20 cellular contexts compared by ENCODE assay signal in the genomic region with DNA sequence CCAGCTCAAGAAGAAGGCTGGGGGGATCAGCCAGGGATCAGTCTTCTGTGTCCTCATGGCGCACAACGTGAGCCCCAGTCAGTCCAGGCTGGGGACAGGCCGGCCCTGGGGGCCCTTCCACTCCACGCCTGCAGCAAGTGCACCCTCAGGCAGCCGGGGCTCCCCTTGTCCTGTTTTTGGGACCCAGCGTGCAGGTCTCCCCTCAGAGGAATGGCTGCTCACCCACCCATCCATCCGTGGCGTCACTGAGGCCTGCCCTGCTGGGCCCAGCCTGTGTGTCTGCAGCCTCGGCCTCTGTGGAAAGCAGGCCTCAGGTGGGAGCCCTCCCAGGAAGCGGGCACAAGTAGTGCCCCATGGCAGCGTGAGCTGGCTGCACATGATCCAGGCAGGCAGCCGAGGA. TPM values are rescaled to one million over a fixed set of nuclear protein-coding genes. Genes with fewer than 3 reads are reported as not detected.
A peak's percentile ranks its signal among the peaks of the same experiment; 100 is the strongest.
DNase-seq lines count a peak whose midpoint lies in the region; ATAC-seq, FAIRE-seq and TF ChIP-seq lines count a peak whose summit lies in the region.
"Had no signal": no experiment of that assay in that cellular context is flagged by ENCODE, and none has a peak within 500 bp of the region (broad histone marks: within the 10 kb centered on the region; RNA-seq: fewer than 3 reads in every experiment).

No MANE protein-coding gene starts in this region.

- H3K4me1 ChIP-seq in astrocyte (ENCODE audit: insufficient read depth, low read length) (no peaks in the 10 kb centered on the region), kidney (ENCODE audit: control insufficient read depth in 1 of 2, insufficient read depth in 1 of 2, low read depth in 1 of 2, low read length in 2 of 2) (no peaks in the 10 kb centered on the region), smooth muscle cell (ENCODE audit: low read depth) (no peaks in the 10 kb centered on the region)

- no peak overlapping the region for H3K4me3 ChIP-seq in astrocyte (ENCODE audit: insufficient read depth, low read depth, low read length)
- no peak overlapping the region for H3K4me3 ChIP-seq in kidney (ENCODE audit: low read length in 2 of 2)
- H3K4me3 ChIP-seq in smooth muscle cell: no peak overlapping the region
- H3K4me3 ChIP-seq: GM23248 had no signal

- H3K27ac ChIP-seq in astrocyte (ENCODE audit: low read depth, low read length) (no peak overlapping the region), kidney (ENCODE audit: low read depth in 2 of 2, low read length in 2 of 2) (no peak overlapping the region), smooth muscle cell (ENCODE audit: low read depth) (peak overlapping the region; percentile 31)
- H3K27ac ChIP-seq: GM23248 had no signal

- H3K79me2 ChIP-seq in astrocyte (ENCODE audit: insufficient read depth, low read length): peaks cover 19% of the 10 kb centered on the region
- H3K79me2 ChIP-seq in smooth muscle cell (ENCODE audit: low read depth): peaks cover 3% of the 10 kb centered on the region

- H3K27me3 Mint-ChIP-seq in astrocyte (ENCODE audit: low read depth, unreplicated experiment): no peaks in the 10 kb centered on the region
- H3K27me3 Mint-ChIP-seq: CD4-positive, alpha-beta memory T cell had no signal

- TF ChIP-seq CTCF in astrocyte (IDR thresholded peaks at IDR 0.05; ENCODE audit: insufficient read depth, low read depth, low read length): no peak
- TF ChIP-seq CTCF in kidney (IDR thresholded peaks at IDR 0.05; ENCODE audit: borderline replicate concordance, extremely low read depth, insufficient read depth): no peak
- no peak for TF ChIP-seq CTCF in smooth muscle cell (IDR thresholded peaks at IDR 0.05; ENCODE audit: borderline replicate concordance, insufficient read depth, poor library complexity, severe bottlenecking)

- no peak for DNase-seq in astrocyte (ENCODE audit: low read depth)
- DNase-seq in kidney: peak; percentile 65
- DNase-seq in smooth muscle cell (lab: John Stamatoyannopoulos, UW; ENCODE audit: unreplicated experiment): no peak
- no peak for DNase-seq in activated gamma-delta T cell treated with Interleukin-2 at 50 U/mL for 16 hours
- DNase-seq: C1 segment of cervical spinal cord; Calu3; CD4-positive, alpha-beta memory T cell; COR-L47; DND-41; GM23248; H9 had no signal

- H3K27me3 ChIP-seq in astrocyte (ENCODE audit: insufficient read depth, low read length) (no peaks in the 10 kb centered on the region), smooth muscle cell (ENCODE audit: low read depth) (no peaks in the 10 kb centered on the region)

- H3K9ac ChIP-seq in astrocyte (ENCODE audit: low read length) (no peak overlapping the region), kidney (ENCODE audit: low read length in 2 of 2) (no peak overlapping the region), smooth muscle cell (ENCODE audit: low read depth) (no peak overlapping the region)
- H3K9ac ChIP-seq: GM23248 had no signal

- H3K4me2 ChIP-seq in astrocyte (ENCODE audit: low read length): no peak overlapping the region
- H3K4me2 ChIP-seq in smooth muscle cell: no peak overlapping the region

- peaks cover 96% of the 10 kb centered on the region for H4K20me1 ChIP-seq in astrocyte (ENCODE audit: insufficient read depth, low read length)
- peaks cover 100% of the 10 kb centered on the region for H4K20me1 ChIP-seq in smooth muscle cell (ENCODE audit: low read depth)

- 97% methylated on average over 12 of the region's 12 CpGs for WGBS in smooth muscle cell (ENCODE audit: low lambda C conversion rate)

- H2AFZ ChIP-seq in astrocyte (ENCODE audit: low read depth, low read length) (no peak overlapping the region), smooth muscle cell (ENCODE audit: low read depth) (no peak overlapping the region)
- H2AFZ ChIP-seq: GM23248 had no signal

- peaks cover 26% of the 10 kb centered on the region for H3K36me3 Mint-ChIP-seq in astrocyte (ENCODE audit: low read depth, unreplicated experiment)
- H3K36me3 Mint-ChIP-seq: CD4-positive, alpha-beta memory T cell had no signal

- no peak overlapping the region for H3K4me3 Mint-ChIP-seq in astrocyte (ENCODE audit: unreplicated experiment)
- H3K4me3 Mint-ChIP-seq: CD4-positive, alpha-beta memory T cell; H9 had no signal

- H3K36me3 ChIP-seq in astrocyte (ENCODE audit: insufficient read depth, low read length): peaks cover 69% of the 10 kb centered on the region
- H3K36me3 ChIP-seq in kidney (ENCODE audit: control insufficient read depth in 1 of 2, insufficient read depth in 2 of 2, low read length in 2 of 2): peaks cover 0 to 5% of the 10 kb centered on the region in 2 donors
- H3K36me3 ChIP-seq in smooth muscle cell (ENCODE audit: low read depth): peaks cover 33% of the 10 kb centered on the region

- peaks cover 6% of the 10 kb centered on the region for H3K4me1 Mint-ChIP-seq in astrocyte (ENCODE audit: low read depth, unreplicated experiment)
- H3K4me1 Mint-ChIP-seq: CD4-positive, alpha-beta memory T cell; H9 had no signal

- no peak for FAIRE-seq in astrocyte (lab: Jason Lieb, UNC)
- no peak for FAIRE-seq in kidney (lab: Jason Lieb, UNC)
- FAIRE-seq: G401.6, GM12892 had no signal

- H3K9me3 ChIP-seq in astrocyte (ENCODE audit: insufficient read depth, low read depth, low read length): no peaks in the 10 kb centered on the region
- no peaks in the 10 kb centered on the region for H3K9me3 ChIP-seq in kidney (ENCODE audit: control insufficient read depth in 1 of 2, low read length in 2 of 2)
- H3K9me3 ChIP-seq in smooth muscle cell (replicated peaks; ENCODE audit: low read depth): no peaks in the 10 kb centered on the region

- peaks cover 75% of the 10 kb centered on the region for H3F3A ChIP-seq in smooth muscle cell (ENCODE audit: low read depth)

- intact Hi-C loops in kidney (cut with DNase I): no loop called here

- H3K9me3 Mint-ChIP-seq in astrocyte (ENCODE audit: unreplicated experiment): no peaks in the 10 kb centered on the region
- H3K9me3 Mint-ChIP-seq: CD4-positive, alpha-beta memory T cell; H9 had no signal

- peak overlapping the region; percentile 34 for H3K27ac Mint-ChIP-seq in astrocyte (ENCODE audit: unreplicated experiment)
- H3K27ac Mint-ChIP-seq: CD4-positive, alpha-beta memory T cell had no signal

- ATAC-seq in HG02973 (IDR thresholded peaks at IDR 0.05; ENCODE audit: unreplicated experiment): no peak
- ATAC-seq in GM21381 (IDR thresholded peaks at IDR 0.05; ENCODE audit: unreplicated experiment): no peak
- ATAC-seq: HCT116 had no signal

RNA-seq across cellular contexts. Expression of gene FCN2, which starts 52.6 kb away (rescaled TPM):
- total RNA-seq in astrocyte (not detected in 2 replicates), kidney (3.6 TPM), smooth muscle cell (not detected in 2 replicates)
- polyA plus RNA-seq in kidney (ENCODE audit: insufficient read depth, low read depth, low replicate concordance) (2.8 TPM), smooth muscle cell (not detected in 2 replicates)
- total RNA-seq: A172; A673; Calu3; CD4-positive, alpha-beta memory T cell; GM23248; H4; H9 had no signal
- polyA plus RNA-seq: BJ; CD4-positive, alpha-beta memory T cell; GM23248 had no signal
